23 cellular contexts compared by ENCODE assay signal in the genomic region with DNA sequence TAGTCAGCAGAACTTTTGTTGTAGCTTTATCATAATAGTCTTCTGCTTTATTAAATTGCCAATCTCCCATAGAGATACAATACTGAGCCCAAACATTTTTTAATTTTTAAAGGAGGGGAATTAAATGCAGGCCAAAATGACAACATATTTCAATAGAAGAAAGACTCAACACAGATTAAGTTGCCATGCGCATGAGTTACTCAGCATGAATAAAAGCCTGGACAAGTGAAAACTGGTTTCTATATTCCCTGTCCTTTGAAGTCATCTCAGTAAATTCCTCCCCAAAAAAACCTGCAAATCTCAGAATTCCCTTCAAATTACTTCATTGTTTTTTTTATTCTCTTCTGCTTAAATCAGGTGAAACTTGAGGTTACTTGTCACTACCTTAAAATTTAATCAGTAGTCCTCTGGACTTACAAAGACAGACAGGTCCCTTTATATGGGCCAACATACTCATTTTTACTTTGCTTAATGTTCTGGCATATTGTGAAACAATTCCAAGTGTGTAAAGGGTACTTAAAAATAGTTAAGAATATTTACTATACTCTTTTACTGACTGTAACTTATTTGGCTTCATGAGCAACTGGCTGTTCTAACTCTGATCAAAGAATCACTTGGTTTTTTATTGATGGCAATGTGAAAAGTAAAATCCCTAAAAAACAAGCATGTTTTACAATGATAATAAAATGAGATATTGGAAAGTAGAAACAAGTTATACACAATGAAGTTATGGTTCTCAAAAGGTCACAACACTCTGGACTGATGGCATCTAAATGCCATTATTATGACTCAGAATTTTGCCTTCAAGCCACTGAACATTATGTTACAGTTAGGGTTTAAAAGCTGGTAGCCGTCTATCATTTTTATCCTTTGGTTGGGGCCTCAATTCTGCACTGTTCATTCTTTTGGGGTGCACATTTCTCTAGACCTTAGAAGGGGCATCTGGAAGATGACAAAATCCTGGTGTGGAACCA. TPM values are rescaled to one million over a fixed set of nuclear protein-coding genes. Genes with fewer than 3 reads are reported as not detected.
DNase-seq lines count a peak whose midpoint lies in the region; ATAC-seq, FAIRE-seq and TF ChIP-seq lines count a peak whose summit lies in the region.
"Had no signal": no experiment of that assay in that cellular context is flagged by ENCODE, and none has a peak within 500 bp of the region (broad histone marks: within the 10 kb centered on the region; RNA-seq: fewer than 3 reads in every experiment).

No MANE protein-coding gene starts in this region.

- peak; percentile 95 for FAIRE-seq in H54 (lab: Jason Lieb, UNC)

- H3K27ac Mint-ChIP-seq in CD4-positive, alpha-beta T cell, result no peak overlapping the region
- H3K27ac Mint-ChIP-seq in immature natural killer cell, result no peak overlapping the region
- H3K27ac Mint-ChIP-seq: activated naive CD8-positive, alpha-beta T cell; activated T-helper 1 cell treated with anti-CD3 and anti-CD28 coated beads, Interleukin-12 subunit alpha, Interleukin-12 subunit beta, Interleukin-2, Interleukin-4 antibody, amounts not matched to agents 30 ng/mL and 10 ng/mL and 1 ng/mL, durations not matched to agents 14 hours and 24 hours and 36 hours; T-helper 17 cell had no signal

- CTCF ChIA-PET in CD4-positive, alpha-beta T cell (lab: Charles Lee), result no interaction called here

- in situ Hi-C loops in SK-MEL-5 (cut with HindIII; ENCODE audit: low pct_unique_long_range_greater_than_20kb, low sequenced_read_pairs), result no loop called here

- H3K4me3 ChIP-seq in mucosa of descending colon, result no peak overlapping the region
- H3K4me3 ChIP-seq: coronary artery, gastroesophageal sphincter, left ventricle myocardium inferior, upper lobe of left lung had no signal

- H3K27me3 ChIP-seq in CD4-positive, alpha-beta T cell (ENCODE audit: control insufficient read depth, insufficient read depth, low read length), result no peaks in the 10 kb centered on the region
- H3K27me3 ChIP-seq: gastroesophageal sphincter, upper lobe of left lung had no signal

- no peak for TF ChIP-seq POLR2A in H54 (IDR thresholded peaks at IDR 0.05; ENCODE audit: low read depth, low read length)

- H3K27me3 Mint-ChIP-seq in CD4-positive, alpha-beta T cell, result peaks cover 4% of the 10 kb centered on the region
- H3K27me3 Mint-ChIP-seq in immature natural killer cell (ENCODE audit: low read depth in 3 of 3), result no peaks in the 10 kb centered on the region
- H3K27me3 Mint-ChIP-seq: activated naive CD8-positive, alpha-beta T cell; T-helper 17 cell had no signal

- no peak overlapping the region for H3K27ac ChIP-seq in CD4-positive, alpha-beta T cell (ENCODE audit: low read depth, low read length)
- H3K27ac ChIP-seq: coronary artery, left ventricle myocardium inferior, upper lobe of left lung had no signal

- H3K4me1 Mint-ChIP-seq in CD4-positive, alpha-beta T cell (ENCODE audit: low read depth), result no peaks in the 10 kb centered on the region
- H3K4me1 Mint-ChIP-seq in immature natural killer cell, result no peaks in the 10 kb centered on the region
- H3K4me1 Mint-ChIP-seq: T-helper 17 cell had no signal

- H3K4me1 ChIP-seq in mucosa of descending colon (ENCODE audit: low read depth), result no peaks in the 10 kb centered on the region
- H3K4me1 ChIP-seq: upper lobe of left lung had no signal

- no peaks in the 10 kb centered on the region for H3K9me3 ChIP-seq in mucosa of descending colon
- no peaks in the 10 kb centered on the region for H3K9me3 ChIP-seq in CD4-positive, alpha-beta T cell (ENCODE audit: control insufficient read depth, low read length)
- H3K9me3 ChIP-seq: gastroesophageal sphincter, upper lobe of left lung had no signal

- no peaks in the 10 kb centered on the region for H3K36me3 ChIP-seq in mucosa of descending colon (ENCODE audit: low read depth)
- H3K36me3 ChIP-seq: gastroesophageal sphincter, left ventricle myocardium inferior, upper lobe of left lung had no signal

- H3K4me3 Mint-ChIP-seq in CD4-positive, alpha-beta T cell, result no peak overlapping the region
- H3K4me3 Mint-ChIP-seq in immature natural killer cell, result no peak overlapping the region
- H3K4me3 Mint-ChIP-seq: activated naive CD8-positive, alpha-beta T cell; activated T-helper 1 cell treated with anti-CD3 and anti-CD28 coated beads, Interleukin-12 subunit alpha, Interleukin-12 subunit beta, Interleukin-2, Interleukin-4 antibody, amounts not matched to agents 30 ng/mL and 10 ng/mL and 1 ng/mL, durations not matched to agents 14 hours and 24 hours and 36 hours; T-helper 17 cell had no signal

- no peaks in the 10 kb centered on the region for H3K9me3 Mint-ChIP-seq in CD4-positive, alpha-beta T cell
- peaks cover 0 to 6% (median 0%) of the 10 kb centered on the region in 6 donors for H3K9me3 Mint-ChIP-seq in immature natural killer cell
- H3K9me3 Mint-ChIP-seq: activated T-helper 1 cell treated with anti-CD3 and anti-CD28 coated beads, Interleukin-12 subunit alpha, Interleukin-12 subunit beta, Interleukin-2, Interleukin-4 antibody, amounts not matched to agents 30 ng/mL and 10 ng/mL and 1 ng/mL, durations not matched to agents 14 hours and 24 hours and 36 hours had no signal

- DNase-seq in H54 (ENCODE audit: insufficient read length, low spot score), result no peak
- peak; percentile 71 for DNase-seq in SK-MEL-5 (ENCODE audit: low read depth, low spot score)
- DNase-seq in fibroblast of gingiva (ENCODE audit: low read depth), result peak; percentile 27
- peak; percentile 40 for DNase-seq in renal cortical epithelial cell (ENCODE audit: low read depth)
- no peak for DNase-seq in mucosa of descending colon
- DNase-seq in NCI-H1417 treated with DMSO at 0.1 percent for 48 hours (lab: John Stamatoyannopoulos, UW), result no peak
- no peak for DNase-seq in CD4-positive, alpha-beta T cell
- no peak for DNase-seq in immature natural killer cell
- DNase-seq: activated CD4-positive, alpha-beta T cell treated with anti-CD3 and anti-CD28 coated beads for 48 hours; AML-193; Kasumi-1; left ventricle myocardium inferior; NCI-H1105; NCI-H2107; NCI-H526 treated with DMSO at 0.1 percent for 48 hours; SIG-M5; T-helper 17 cell; upper lobe of left lung had no signal

- POLR2A ChIA-PET in CD4-positive, alpha-beta T cell (lab: Charles Lee), result no interaction called here

- ATAC-seq in mucosa of descending colon, result no peak
- ATAC-seq in CD4-positive, alpha-beta T cell (ENCODE audit: poor library complexity), result no peak
- ATAC-seq: gastroesophageal sphincter, T-helper 17 cell had no signal

- intact Hi-C loops in mucosa of descending colon (cut with DNase I, micrococcal nuclease), result no loop called here
- intact Hi-C loops in CD4-positive, alpha-beta T cell (cut with DNase I, micrococcal nuclease), result no loop called here

- H3K36me3 Mint-ChIP-seq in CD4-positive, alpha-beta T cell (ENCODE audit: low read depth), result no peaks in the 10 kb centered on the region
- H3K36me3 Mint-ChIP-seq in immature natural killer cell, result no peaks in the 10 kb centered on the region
- H3K36me3 Mint-ChIP-seq: activated naive CD8-positive, alpha-beta T cell had no signal

- TF ChIP-seq CTCF in mucosa of descending colon (IDR thresholded peaks at IDR 0.05), result no peak
- no peak for TF ChIP-seq CTCF in CD4-positive, alpha-beta T cell (IDR thresholded peaks at IDR 0.05)

RNA-seq across cellular contexts. Expression of gene COL21A1, which starts 49.9 kb away (rescaled TPM):
- total RNA-seq in SK-MEL-5 (2014; rRNA removed; shearing (Covaris generic)), result 0.16 and 0.66 TPM in 2 replicates
- 0.10 and 0.23 TPM in 2 replicates for polyA plus RNA-seq in SK-MEL-5 (2015; cell fraction: cytosol; rRNA removed)
- polyA plus RNA-seq in SK-MEL-5 (2015; cell fraction: nucleus; rRNA removed), result 0.07 and 1.1 TPM in 2 replicates
- total RNA-seq in renal cortical epithelial cell (0.50 TPM in 1 of 2 replicates, not detected in the other), mucosa of descending colon (10 to 100 TPM in 1 of 3 donors, 1 to 10 TPM in 1, under 1 TPM in 1; 0.35 to 20.5 (median 2.1) TPM)
- total RNA-seq in CD4-positive, alpha-beta T cell, result not detected
- polyA plus RNA-seq in immature natural killer cell, result not detected
- total RNA-seq: activated T-helper 1 cell treated with anti-CD3 and anti-CD28 coated beads, Interleukin-12 subunit alpha, Interleukin-12 subunit beta, Interleukin-2, Interleukin-4 antibody, amounts not matched to agents 30 ng/mL and 10 ng/mL and 1 ng/mL, durations not matched to agents 14 hours and 24 hours and 36 hours; mononuclear cell; T-helper 17 cell had no signal

Comparison
In these comparisons a context has a peak if more than half of its experiments do, and no peak if none do; other contexts are left out.
1. DNase-seq: peak in SK-MEL-5 (single experiment), fibroblast of gingiva (single experiment) and renal cortical epithelial cell (single experiment); none in H54 (single experiment), mucosa of descending colon (0 of 3), NCI-H1417 treated with DMSO at 0.1 percent for 48 hours (single experiment), CD4-positive, alpha-beta T cell (0 of 10) and immature natural killer cell (0 of 3).